Comparison of ENCODE assay signal across 10 cellular contexts in the genomic region with DNA sequence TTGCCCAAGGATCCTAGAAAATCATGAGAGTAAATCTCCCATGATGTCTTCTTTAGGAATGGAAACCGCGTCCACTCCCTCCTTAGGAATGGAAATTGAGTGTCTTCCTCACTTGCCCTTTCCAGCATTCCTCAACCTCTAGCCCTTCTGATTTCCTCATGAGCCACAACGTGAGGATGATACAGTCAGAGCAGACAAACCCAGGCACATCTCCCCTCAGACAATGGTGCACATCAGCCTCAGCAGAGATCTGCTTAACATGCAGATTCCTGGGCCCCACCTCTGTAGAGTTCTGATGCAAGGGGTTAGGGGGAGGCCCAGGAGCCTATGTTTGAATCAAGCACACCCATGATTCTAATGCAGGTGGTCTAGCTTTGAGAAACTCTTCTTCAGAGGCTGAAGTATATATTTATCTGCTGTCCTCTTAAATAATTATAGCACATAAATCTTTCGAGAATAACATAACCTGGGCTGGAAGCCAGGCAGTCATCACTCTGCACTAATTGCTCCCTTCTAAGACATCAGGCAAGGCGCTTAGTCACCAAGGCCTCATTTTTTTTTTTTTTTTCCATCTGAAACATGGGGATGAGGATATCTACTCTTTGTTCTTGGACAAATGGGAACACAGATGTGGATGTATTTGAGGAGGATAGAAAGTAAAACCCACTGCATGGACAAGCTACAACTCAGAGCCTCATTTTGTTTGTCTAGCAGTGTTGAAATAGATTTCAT.
A peak's percentile ranks its signal among the peaks of the same experiment; 100 is the strongest.
DNase-seq lines count a peak whose midpoint lies in the region; ATAC-seq lines count a peak whose summit lies in the region.
"Had no signal": no experiment of that assay in that cellular context is flagged by ENCODE, and none has a peak within 500 bp of the region (broad histone marks: within the 10 kb centered on the region; RNA-seq: fewer than 3 reads in every experiment).

No MANE protein-coding gene starts in this region.

- no peak for ATAC-seq in GM19455 (IDR thresholded peaks at IDR 0.05; ENCODE audit: unreplicated experiment)
- ATAC-seq in HG02798 (IDR thresholded peaks at IDR 0.05; ENCODE audit: poor library complexity, unreplicated experiment) = no peak
- no peak for ATAC-seq in GM18498 (IDR thresholded peaks at IDR 0.05; ENCODE audit: unreplicated experiment)

- DNase-seq in ELR (ENCODE audit: low read depth) (peak; percentile 67), NCI-H446 treated with DMSO at 0.1 percent for 48 hours (lab: John Stamatoyannopoulos, UW) (peak; percentile 87), dermis blood vessel endothelial cell (peak; percentile 17), non-pigmented ciliary epithelial cell (ENCODE audit: low read depth) (peak; percentile 19)
- DNase-seq in activated naive CD4-positive, alpha-beta T cell (lab: John Stamatoyannopoulos, UW) = no peak
- DNase-seq: activated CD4-positive, alpha-beta T cell treated with anti-CD3 and anti-CD28 coated beads for 48 hours; cortex of kidney had no signal

Comparison
In these comparisons a context has a peak if more than half of its experiments do, and no peak if none do; other contexts are left out.
1. DNase-seq: peak in ELR (single experiment), NCI-H446 treated with DMSO at 0.1 percent for 48 hours (single experiment), dermis blood vessel endothelial cell (single experiment) and non-pigmented ciliary epithelial cell (single experiment); none in activated naive CD4-positive, alpha-beta T cell (0 of 4).